ENCODE assay signal across 8 cellular contexts in genomic region chr12:68358532-68359485, GRCh38. TPM values are rescaled to one million over a fixed set of nuclear protein-coding genes. Genes with fewer than 3 reads are reported as not detected.
A peak's percentile ranks its signal among the peaks of the same experiment; 100 is the strongest.
DNase-seq lines count a peak whose midpoint lies in the region; ATAC-seq, FAIRE-seq and TF ChIP-seq lines count a peak whose summit lies in the region.

No MANE protein-coding gene starts in this region.

- DNase-seq in NCI-H446 treated with DMSO at 0.1 percent for 48 hours (lab: John Stamatoyannopoulos, UW) = peak; percentile 76
- peak; percentile 71 for DNase-seq in activated CD4-positive, alpha-beta memory T cell treated with anti-CD3 and anti-CD28 coated beads for 36 hours
- DNase-seq in endothelial cell of umbilical vein (ENCODE audit: low read depth, low spot score) = peak; percentile 83
- DNase-seq in mucosa of gallbladder (ENCODE audit: low spot score) = peak; percentile 69
- DNase-seq in stromal cell of bone marrow (ENCODE audit: low read depth) = peak; percentile 76

- H3K27me3 ChIP-seq in endothelial cell of umbilical vein (ENCODE audit: control insufficient read depth in 2 of 2, insufficient read depth in 2 of 2, low read length in 2 of 2) = no peaks in the 10 kb centered on the region

- no peaks in the 10 kb centered on the region for H3K4me1 ChIP-seq in endothelial cell of umbilical vein (ENCODE audit: control insufficient read depth, extremely low read depth, insufficient read depth, low read length)

- no peaks in the 10 kb centered on the region for H3K79me2 ChIP-seq in endothelial cell of umbilical vein (ENCODE audit: control insufficient read depth, insufficient read depth, low read length)

- no peak for TF ChIP-seq POLR2A in endothelial cell of umbilical vein (IDR thresholded peaks at IDR 0.05; ENCODE audit: low read depth, low read length)

- no peak overlapping the region for H3K9ac ChIP-seq in endothelial cell of umbilical vein (replicated peaks; ENCODE audit: extremely low read depth, insufficient read depth, low read length)

- peak overlapping the region; percentile 85 for H2AFZ ChIP-seq in endothelial cell of umbilical vein (ENCODE audit: low read depth, low read length)

- H3K27ac ChIP-seq in C4-2B (no peak overlapping the region), endothelial cell of umbilical vein (ENCODE audit: insufficient read depth, low read depth, low read length) (no peak overlapping the region)

- H4K20me1 ChIP-seq in endothelial cell of umbilical vein (replicated peaks; ENCODE audit: control insufficient read depth, extremely low read depth, insufficient read depth, low read length) = no peaks in the 10 kb centered on the region

- H3K4me2 ChIP-seq in endothelial cell of umbilical vein (ENCODE audit: insufficient read depth, low read length) = no peak overlapping the region

- H3K4me1 Mint-ChIP-seq in activated CD4-positive, alpha-beta memory T cell treated with anti-CD3 and anti-CD28 coated beads for 36 hours (ENCODE audit: low read depth) = peaks cover 21% of the 10 kb centered on the region

- H3K36me3 Mint-ChIP-seq in activated CD4-positive, alpha-beta memory T cell treated with anti-CD3 and anti-CD28 coated beads for 36 hours = no peaks in the 10 kb centered on the region

- dilution Hi-C loops in endothelial cell of umbilical vein (cut with MboI; ENCODE audit: extremely low pct_ligation_motif_present, low sequenced_read_pairs) = no loop called here

- H3K9me1 ChIP-seq in endothelial cell of umbilical vein (replicated peaks; ENCODE audit: control insufficient read depth, extremely low read depth, insufficient read depth, low read length) = no peaks in the 10 kb centered on the region

- no peak overlapping the region for H3K4me3 Mint-ChIP-seq in activated CD4-positive, alpha-beta memory T cell treated with anti-CD3 and anti-CD28 coated beads for 36 hours

- POLR2A ChIA-PET in activated CD4-positive, alpha-beta memory T cell treated with anti-CD3 and anti-CD28 coated beads for 36 hours (lab: Charles Lee) = interaction anchor here (0.9 kb wide), 1 partner anchor 258 kb away, joined by 3 read pairs; no protein-coding TSS in a partner anchor
- POLR2A ChIA-PET in endothelial cell of umbilical vein (lab: Charles Lee) = interaction anchor here (0.6 kb wide), 1 partner anchor 14 kb away, joined by 8 read pairs; no protein-coding TSS in a partner anchor

- no peaks in the 10 kb centered on the region for H3K27me3 Mint-ChIP-seq in activated CD4-positive, alpha-beta memory T cell treated with anti-CD3 and anti-CD28 coated beads for 36 hours

- no peak overlapping the region for H3K4me3 ChIP-seq in endothelial cell of umbilical vein (replicated peaks in 1 of 3; ENCODE audit: insufficient read depth in 1 of 3, low read depth in 1 of 3, low read length in 3 of 3)

- H3K9me3 ChIP-seq in endothelial cell of umbilical vein (replicated peaks; ENCODE audit: control insufficient read depth, insufficient read depth, low read length) = no peaks in the 10 kb centered on the region

- FAIRE-seq in endothelial cell of umbilical vein (lab: Jason Lieb, UNC) = peak; percentile 12

- H3K27ac Mint-ChIP-seq in activated CD4-positive, alpha-beta memory T cell treated with anti-CD3 and anti-CD28 coated beads for 36 hours = no peak overlapping the region

- BruUV-seq in endothelial cell of umbilical vein (replicated peaks; lab: Mats Ljungman, UMichigan) = no TSS peak

- ATAC-seq in GM18868 (IDR thresholded peaks at IDR 0.05; ENCODE audit: unreplicated experiment) = peak; percentile 89
- ATAC-seq in HG03095 (IDR thresholded peaks at IDR 0.05; ENCODE audit: unreplicated experiment) = peak; percentile 84

- H3K9me3 Mint-ChIP-seq in activated CD4-positive, alpha-beta memory T cell treated with anti-CD3 and anti-CD28 coated beads for 36 hours = no peaks in the 10 kb centered on the region

- intact Hi-C loops in activated CD4-positive, alpha-beta memory T cell treated with anti-CD3 and anti-CD28 coated beads for 36 hours (cut with micrococcal nuclease) = loop anchor here (1.0 to 5.0 kb wide), 4 partner anchors 283 to 449 kb away; partner anchors contain the start of genes MDM2, NUP107 and SLC35E3
- intact Hi-C loops in endothelial cell of umbilical vein (cut with micrococcal nuclease) = loop anchor here (1.0 to 5.0 kb wide), 4 partner anchors 298 to 448 kb away; partner anchors contain the start of genes MDM2, NUP107 and SLC35E3

- H3K36me3 ChIP-seq in endothelial cell of umbilical vein (ENCODE audit: control insufficient read depth in 2 of 2, extremely low read depth in 1 of 2, insufficient read depth in 2 of 2, low read length in 2 of 2) = no peaks in the 10 kb centered on the region

- CTCF ChIA-PET in activated CD4-positive, alpha-beta memory T cell treated with anti-CD3 and anti-CD28 coated beads for 36 hours (lab: Charles Lee) = interaction anchor here (0.8 to 2.7 kb wide), 31 partner anchors 8 to 450 kb away, joined by 3 to 13 read pairs (median 4); partner anchors contain the start of gene MDM2
- CTCF ChIA-PET in endothelial cell of umbilical vein (lab: Charles Lee) = interaction anchor here (0.5 to 2.7 kb wide), 25 partner anchors 9 to 525 kb away, joined by 3 to 21 read pairs (median 3); partner anchors contain the start of gene RAP1B

- TF ChIP-seq CTCF in C4-2B (conservative IDR thresholded peaks at IDR 0.05) (peak; percentile 83), endothelial cell of umbilical vein (IDR thresholded peaks at IDR 0.05; ENCODE audit: extremely low read depth in 1 of 2, insufficient read depth in 1 of 2, low read depth in 1 of 2, low read length in 2 of 2) (peak; percentile 45 to 58)

TF ChIP-seq in endothelial cell of umbilical vein, 7 proteins besides CTCF, POLR2A, EP300 and RAD21:
- no peak for TF ChIP-seq POLR2AphosphoS5 (IDR thresholded peaks at IDR 0.05; ENCODE audit: insufficient read depth, low read depth, low read length)
- no peak for TF ChIP-seq MAX (IDR thresholded peaks at IDR 0.05; ENCODE audit: insufficient read depth, insufficient read length)
- no peak for TF ChIP-seq EZH2 (IDR thresholded peaks at IDR 0.05; ENCODE audit: borderline replicate concordance, low read depth, low read length, severe bottlenecking)
- no peak for TF ChIP-seq MYC (IDR thresholded peaks at IDR 0.05; ENCODE audit: low read depth, low read length)
- no peak for TF ChIP-seq FOS (IDR thresholded peaks at IDR 0.05; ENCODE audit: borderline replicate concordance, insufficient read depth, low read length)
- no peak for TF ChIP-seq GATA2 (IDR thresholded peaks at IDR 0.05; ENCODE audit: insufficient read depth, insufficient read length, low read depth, low read length)
- TF ChIP-seq JUN (IDR thresholded peaks at IDR 0.05; ENCODE audit: borderline replicate concordance, insufficient read depth, insufficient read length, low read depth) = no peak
TF ChIP-seq in endothelial cell of umbilical vein: peak in this region for 0.

RNA-seq across cellular contexts. Expression of gene MDM1, which starts 26.6 kb away (rescaled TPM):
- total RNA-seq in activated CD4-positive, alpha-beta memory T cell treated with anti-CD3 and anti-CD28 coated beads for 36 hours = 10 to 100 TPM; 13.8 to 15.6 TPM
- total RNA-seq in endothelial cell of umbilical vein (12.5 and 14.4 TPM in 2 replicates), mucosa of gallbladder (15.0 TPM)
- 2.9 and 4.3 TPM in 2 replicates for polyA plus RNA-seq in endothelial cell of umbilical vein
- 3.7 and 4.5 TPM in 2 replicates for polyA plus RNA-seq in endothelial cell of umbilical vein (2011; cell fraction: cytosol; rRNA removed)
- 41.9 and 62.1 TPM in 2 replicates for polyA plus RNA-seq in endothelial cell of umbilical vein (2011; cell fraction: nucleus; rRNA removed)
- 8.4 and 8.7 TPM in 2 replicates for polyA plus RNA-seq in endothelial cell of umbilical vein (2012)
- polyA minus RNA-seq in endothelial cell of umbilical vein = 3.8 and 4.2 TPM in 2 replicates
- 6.7 TPM for polyA minus RNA-seq in endothelial cell of umbilical vein (2011; cell fraction: cytosol; rRNA and poly(A)+ RNA removed)
- polyA minus RNA-seq in endothelial cell of umbilical vein (2011; cell fraction: nucleus; rRNA and poly(A)+ RNA removed) = 15.0 and 28.1 TPM in 2 replicates
